34 cellular contexts compared by ENCODE assay signal in genomic region chr16:89669755-89670154, GRCh38.
"Had no signal": no experiment of that assay in that cellular context is flagged by ENCODE, and none has a peak within 500 bp of the region (broad histone marks: within the 10 kb centered on the region; RNA-seq: fewer than 3 reads in every experiment).

No MANE protein-coding gene starts in this region.

- H3K27me3 Mint-ChIP-seq: activated B cell treated with CpG ODN at 0.5 μM for 24 hours; activated CD4-positive, alpha-beta memory T cell treated with anti-CD3 and anti-CD28 coated beads for 36 hours; activated CD4-positive, alpha-beta T cell treated with anti-CD3 and anti-CD28 coated beads, Interleukin-2, amount 10 ng/mL, durations not matched to agents 24 days and 14 days; activated CD8-positive, alpha-beta T cell treated with anti-CD3 and anti-CD28 coated beads for 36 hours; activated naive CD4-positive, alpha-beta T cell treated with anti-CD3 and anti-CD28 coated beads, Interleukin-2, amount 10 ng/mL, durations not matched to agents 7 days and 5 days; activated naive CD4-positive, alpha-beta T cell treated with anti-CD3 and anti-CD28 coated beads, Interleukin-2, amount 50 U/mL, for 24 hours; activated naive CD8-positive, alpha-beta T cell; activated naive CD8-positive, alpha-beta T cell treated with anti-CD3 and anti-CD28 coated beads, Interleukin-2, amount 10 ng/mL, durations not matched to agents 7 days and 5 days; activated naive CD8-positive, alpha-beta T cell treated with anti-CD3 and anti-CD28 coated beads, Interleukin-2, amount 50 U/mL, for 24 hours; activated T-cell treated with anti-CD3 and anti-CD28 coated beads, Interleukin-2, amount 50 U/mL, for 24 hours had no signal

- H3K27ac ChIP-seq: ascending aorta, cardiac muscle cell, VCaP had no signal

- H3K4me3 Mint-ChIP-seq: activated B cell treated with CpG ODN at 0.5 μM for 24 hours; activated CD4-positive, alpha-beta memory T cell treated with anti-CD3 and anti-CD28 coated beads for 36 hours; activated CD4-positive, alpha-beta T cell treated with anti-CD3 and anti-CD28 coated beads, Interleukin-2, amount 10 ng/mL, durations not matched to agents 24 days and 14 days; activated CD8-positive, alpha-beta T cell treated with anti-CD3 and anti-CD28 coated beads for 36 hours; activated naive CD4-positive, alpha-beta T cell treated with anti-CD3 and anti-CD28 coated beads, Interleukin-2, amount 10 ng/mL, durations not matched to agents 7 days and 5 days; activated naive CD4-positive, alpha-beta T cell treated with anti-CD3 and anti-CD28 coated beads, Interleukin-2, amount 50 U/mL, for 24 hours; activated naive CD8-positive, alpha-beta T cell; activated naive CD8-positive, alpha-beta T cell treated with anti-CD3 and anti-CD28 coated beads, Interleukin-2, amount 10 ng/mL, durations not matched to agents 7 days and 5 days; activated naive CD8-positive, alpha-beta T cell treated with anti-CD3 and anti-CD28 coated beads, Interleukin-2, amount 50 U/mL, for 24 hours; activated T-cell treated with anti-CD3 and anti-CD28 coated beads, Interleukin-2, amount 50 U/mL, for 24 hours; brain; T-helper 1 cell treated with Interleukin-12 subunit alpha and Interleukin-12 subunit beta and Interleukin-4 antibody, amounts not matched to agents 30 μg/mL and 1 μg/mL, for 36 hours; T-helper 2 cell treated with Interferon-gamma antibody and Interleukin-4, amounts not matched to agents 5 μg/mL and 100 μg/mL, for 36 hours had no signal

- H3K27ac Mint-ChIP-seq: activated B cell treated with CpG ODN at 0.5 μM for 24 hours; activated CD4-positive, alpha-beta memory T cell treated with anti-CD3 and anti-CD28 coated beads for 36 hours; activated CD4-positive, alpha-beta T cell treated with anti-CD3 and anti-CD28 coated beads, Interleukin-2, amount 10 ng/mL, durations not matched to agents 24 days and 14 days; activated CD8-positive, alpha-beta T cell treated with anti-CD3 and anti-CD28 coated beads for 36 hours; activated naive CD4-positive, alpha-beta T cell treated with anti-CD3 and anti-CD28 coated beads, Interleukin-2, amount 10 ng/mL, durations not matched to agents 7 days and 5 days; activated naive CD4-positive, alpha-beta T cell treated with anti-CD3 and anti-CD28 coated beads, Interleukin-2, amount 50 U/mL, for 24 hours; activated naive CD8-positive, alpha-beta T cell; activated naive CD8-positive, alpha-beta T cell treated with anti-CD3 and anti-CD28 coated beads, Interleukin-2, amount 10 ng/mL, durations not matched to agents 7 days and 5 days; activated naive CD8-positive, alpha-beta T cell treated with anti-CD3 and anti-CD28 coated beads, Interleukin-2, amount 50 U/mL, for 24 hours; activated T-helper 2 cell treated with anti-CD3 and anti-CD28 coated beads, Interferon-gamma antibody, Interleukin-2, Interleukin-4, amounts not matched to agents 10 μg/mL and 5 μg/mL and 100 μg/mL, durations not matched to agents 14 hours and 24 hours and 36 hours; T-helper 1 cell treated with Interleukin-12 subunit alpha and Interleukin-12 subunit beta and Interleukin-4 antibody, amounts not matched to agents 30 μg/mL and 1 μg/mL, for 36 hours; T-helper 2 cell treated with Interferon-gamma antibody and Interleukin-4, amounts not matched to agents 5 μg/mL and 100 μg/mL, for 36 hours had no signal

- H3K4me1 ChIP-seq: ascending aorta had no signal

- H3K9me3 Mint-ChIP-seq: activated B cell treated with CpG ODN at 0.5 μM for 24 hours; activated CD4-positive, alpha-beta memory T cell treated with anti-CD3 and anti-CD28 coated beads for 36 hours; activated CD8-positive, alpha-beta T cell treated with anti-CD3 and anti-CD28 coated beads for 36 hours; activated naive CD4-positive, alpha-beta T cell treated with anti-CD3 and anti-CD28 coated beads, Interleukin-2, amount 50 U/mL, for 24 hours; activated naive CD8-positive, alpha-beta T cell treated with anti-CD3 and anti-CD28 coated beads, Interleukin-2, amount 10 ng/mL, durations not matched to agents 7 days and 5 days; activated naive CD8-positive, alpha-beta T cell treated with anti-CD3 and anti-CD28 coated beads, Interleukin-2, amount 50 U/mL, for 24 hours; activated T-helper 2 cell treated with anti-CD3 and anti-CD28 coated beads, Interferon-gamma antibody, Interleukin-2, Interleukin-4, amounts not matched to agents 10 μg/mL and 5 μg/mL and 100 μg/mL, durations not matched to agents 14 hours and 24 hours and 36 hours; T-helper 1 cell treated with Interleukin-12 subunit alpha and Interleukin-12 subunit beta and Interleukin-4 antibody, amounts not matched to agents 30 μg/mL and 1 μg/mL, for 36 hours; T-helper 2 cell treated with Interferon-gamma antibody and Interleukin-4, amounts not matched to agents 5 μg/mL and 100 μg/mL, for 36 hours had no signal

- H3K4me3 ChIP-seq: ascending aorta, cardiac muscle cell had no signal

- H3K9me3 ChIP-seq: ascending aorta had no signal

- DNase-seq: activated B cell treated with CpG ODN at 0.5 μM for 24 hours; activated CD4-positive, alpha-beta memory T cell treated with anti-CD3 and anti-CD28 coated beads for 36 hours; activated CD4-positive, alpha-beta T cell treated with anti-CD3 and anti-CD28 coated beads for 4 hours; activated CD4-positive, alpha-beta T cell treated with anti-CD3 and anti-CD28 coated beads, Interleukin-2, amount 10 ng/mL, durations not matched to agents 24 days and 14 days; activated CD4-positive, alpha-beta T cell treated with anti-CD3 and anti-CD28 coated beads, Interleukin-2, amount 50 U/mL, for 1 hour; activated CD4-positive, alpha-beta T cell treated with anti-CD3 and anti-CD28 coated beads, Interleukin-2, amount 50 U/mL, for 4 hours; activated CD4-positive, CD25-positive, alpha-beta regulatory T cell treated with anti-CD3 and anti-CD28 coated beads, Interleukin-2, amount 50 U/mL, for 72 hours; activated CD8-positive, alpha-beta memory T cell treated with anti-CD3 and anti-CD28 coated beads, Interleukin-2, amount 50 U/mL, for 48 hours; activated CD8-positive, alpha-beta T cell treated with anti-CD3 and anti-CD28 coated beads for 36 hours; activated effector memory CD4-positive, alpha-beta T cell treated with Interleukin-2 at 50 U/mL for 16 hours; activated gamma-delta T cell; activated naive CD4-positive, alpha-beta T cell treated with anti-CD3 and anti-CD28 coated beads, Interleukin-2, amount 10 ng/mL, durations not matched to agents 7 days and 5 days; activated naive CD4-positive, alpha-beta T cell treated with Interleukin-2 at 50 U/mL for 16 hours; activated naive CD8-positive, alpha-beta T cell treated with anti-CD3 and anti-CD28 coated beads, Interleukin-2, amount 10 ng/mL, durations not matched to agents 7 days and 5 days; activated naive CD8-positive, alpha-beta T cell treated with anti-CD3 and anti-CD28 coated beads, Interleukin-2, amount 50 U/mL, for 24 hours; activated T-cell treated with anti-CD3 and anti-CD28 coated beads, Interleukin-2, amount 50 U/mL, for 24 hours; activated T-cell treated with anti-CD3 and anti-CD28 coated beads, Interleukin-2, amount 50 U/mL, for 48 hours; amygdala; anterior cingulate cortex; central memory CD4-positive, alpha-beta T cell; T-helper 1 cell; T-helper 2 cell; T-helper 9 cell had no signal

- H3K27me3 ChIP-seq: ascending aorta, cardiac muscle cell had no signal

- H3K36me3 Mint-ChIP-seq: activated naive CD4-positive, alpha-beta T cell treated with anti-CD3 and anti-CD28 coated beads, Interleukin-2, amount 50 U/mL, for 24 hours; activated naive CD8-positive, alpha-beta T cell; activated naive CD8-positive, alpha-beta T cell treated with anti-CD3 and anti-CD28 coated beads, Interleukin-2, amount 10 ng/mL, durations not matched to agents 7 days and 5 days had no signal

- FAIRE-seq: bronchial epithelial cell, TTC549 had no signal

- H3K36me3 ChIP-seq: ascending aorta, cardiac muscle cell had no signal

- ATAC-seq: activated CD8-positive, alpha-beta T cell treated with anti-CD3 and anti-CD28 coated beads for 36 hours; activated naive CD8-positive, alpha-beta T cell treated with anti-CD3 and anti-CD28 coated beads, Interleukin-2, amount 50 U/mL, for 24 hours had no signal
